29 cellular contexts compared by ENCODE assay signal in the genomic region with DNA sequence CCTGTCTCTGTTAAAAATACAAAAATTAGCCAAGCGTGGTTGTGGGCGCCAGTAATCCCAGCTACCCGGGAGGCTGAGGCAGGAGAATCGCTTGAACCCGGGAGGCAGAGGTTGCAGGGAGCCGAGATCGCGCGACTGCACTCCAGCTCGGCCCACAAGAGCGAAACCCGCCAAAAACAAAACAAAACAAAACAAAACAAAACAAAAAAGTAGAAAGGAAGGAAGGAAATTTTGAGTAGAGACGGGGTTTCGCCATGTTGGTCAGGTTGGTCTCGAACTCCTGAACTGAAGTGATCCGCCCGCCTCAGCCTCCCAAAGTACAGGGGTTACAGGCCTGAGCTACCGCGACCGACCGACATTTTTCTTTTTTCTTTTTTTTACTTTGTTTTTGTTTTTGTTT. TPM values are rescaled to one million over a fixed set of nuclear protein-coding genes. Genes with fewer than 3 reads are reported as not detected.
"Had no signal": no experiment of that assay in that cellular context is flagged by ENCODE, and none has a peak within 500 bp of the region (broad histone marks: within the 10 kb centered on the region; RNA-seq: fewer than 3 reads in every experiment).

No MANE protein-coding gene starts in this region.

- H3K4me1 Mint-ChIP-seq: stimulated activated effector memory CD8-positive, alpha-beta T cell treated with anti-CD3 and anti-CD28 coated beads, Interleukin-12 subunit alpha, Interleukin-12 subunit beta, amount 100 ng/mL, for 72 hours; stimulated activated memory B cell treated with anti-CD40 and anti-IgM and Interleukin-4, amounts not matched to agents 10 μg/mL and 1 μg/mL and 100 μg/mL, for 72 hours; stimulated activated naive B cell treated with anti-CD40 and anti-IgM and Interleukin-4, amounts not matched to agents 10 μg/mL and 1 μg/mL and 100 μg/mL, for 72 hours had no signal

- H3K9me3 ChIP-seq: suprapubic skin, thoracic aorta, thyroid gland, upper lobe of right lung, uterus, vagina had no signal

- FAIRE-seq: urothelium cell line had no signal

- H3K27ac ChIP-seq: stomach, suprapubic skin, thoracic aorta, thyroid gland, tibial artery, tibial nerve, transverse colon, upper lobe of left lung, upper lobe of right lung, uterus, vagina had no signal

- H3K36me3 Mint-ChIP-seq: stimulated activated memory B cell treated with anti-CD40 and anti-IgM and Interleukin-4, amounts not matched to agents 10 μg/mL and 1 μg/mL and 100 μg/mL, for 72 hours; type B pancreatic cell had no signal

- ATAC-seq: stimulated activated effector memory CD8-positive, alpha-beta T cell treated with anti-CD3 and anti-CD28 coated beads, Interleukin-12 subunit alpha, Interleukin-12 subunit beta, amount 100 ng/mL, for 72 hours; stimulated activated memory B cell treated with anti-CD40 and anti-IgM and Interleukin-4, amounts not matched to agents 10 μg/mL and 1 μg/mL and 100 μg/mL, for 72 hours; stimulated activated naive B cell treated with anti-CD40 and anti-IgM and Interleukin-4, amounts not matched to agents 10 μg/mL and 1 μg/mL and 100 μg/mL, for 72 hours; stimulated activated naive CD8-positive, alpha-beta T cell treated with anti-CD3 and anti-CD28 coated beads, Interleukin-15, amount 100 ng/mL, for 72 hours; stimulated activated naive CD8-positive, alpha-beta T cell treated with anti-CD3 and anti-CD28 coated beads, Interleukin-15, Interleukin-2, amounts not matched to agents 100 U/mL and 50 U/mL, for 24 hours; upper lobe of right lung had no signal

- H3K27me3 ChIP-seq: vagina had no signal

- H3K36me3 ChIP-seq: stomach, suprapubic skin, thoracic aorta, thyroid gland, tibial artery, tibial nerve, transverse colon, upper lobe of left lung, upper lobe of right lung, uterus, vagina had no signal

- H3K4me1 ChIP-seq: suprapubic skin, thyroid gland, tibial artery, transverse colon, upper lobe of left lung, upper lobe of right lung, uterus, vagina had no signal

- H3K4me3 Mint-ChIP-seq: stimulated activated effector memory CD8-positive, alpha-beta T cell treated with anti-CD3 and anti-CD28 coated beads, Interleukin-12 subunit alpha, Interleukin-12 subunit beta, amount 100 ng/mL, for 72 hours; stimulated activated memory B cell treated with anti-CD40 and anti-IgM and Interleukin-4, amounts not matched to agents 10 μg/mL and 1 μg/mL and 100 μg/mL, for 72 hours; stimulated activated naive B cell treated with anti-CD40 and anti-IgM and Interleukin-4, amounts not matched to agents 10 μg/mL and 1 μg/mL and 100 μg/mL, for 72 hours; stimulated activated naive CD8-positive, alpha-beta T cell treated with anti-CD3 and anti-CD28 coated beads, Interleukin-15, amount 100 ng/mL, for 72 hours; stimulated activated naive CD8-positive, alpha-beta T cell treated with anti-CD3 and anti-CD28 coated beads, Interleukin-15, Interleukin-2, amounts not matched to agents 100 ng/mL and 50 ng/mL, for 24 hours had no signal

- H3K9me3 Mint-ChIP-seq: type B pancreatic cell had no signal

- H3K4me3 ChIP-seq: stomach, suprapubic skin, thoracic aorta, thyroid gland, tibial artery, tibial nerve, transverse colon, upper lobe of left lung, upper lobe of right lung, uterus, vagina had no signal

- DNase-seq: stimulated activated CD4-positive, alpha-beta T cell treated with anti-CD3 and anti-CD28 coated beads, Interleukin-2, amount 100 ng/mL, for 48 hours; stimulated activated CD4-positive, alpha-beta T cell treated with anti-CD3 and anti-CD28 coated beads, Interleukin-4, amount 100 ng/mL, for 1 hour; stimulated activated CD4-positive, alpha-beta T cell treated with anti-CD3 and anti-CD28 coated beads, Interleukin-4, amount 100 ng/mL, for 24 hours; stimulated activated CD4-positive, alpha-beta T cell treated with anti-CD3 and anti-CD28 coated beads, Interleukin-4, amount 100 ng/mL, for 4 hours; stimulated activated CD8-positive, alpha-beta memory T cell treated with anti-CD3 and anti-CD28 coated beads, Interleukin-4, amount 100 ng/mL, for 48 hours; stimulated activated naive B cell treated with anti-CD40 and anti-IgM and Interleukin-4, amounts not matched to agents 10 μg/mL and 1 μg/mL and 100 μg/mL, for 72 hours; stimulated activated naive CD4-positive, alpha-beta T cell; stimulated activated naive CD4-positive, alpha-beta T cell treated with Interleukin-2 at 50 U/mL for 16 hours; stimulated activated naive CD8-positive, alpha-beta T cell treated with anti-CD3 and anti-CD28 coated beads, Interleukin-15, amount 100 ng/mL, for 72 hours; stimulated activated naive CD8-positive, alpha-beta T cell treated with anti-CD3 and anti-CD28 coated beads, Interleukin-15, Interleukin-2, amounts not matched to agents 100 U/mL and 50 U/mL, for 24 hours; stomach; substantia nigra; thyroid gland; tibial artery; transverse colon; trophoblast cell; upper lobe of left lung; upper lobe of right lung; uterus had no signal

- H3K27ac Mint-ChIP-seq: stimulated activated effector memory CD8-positive, alpha-beta T cell treated with anti-CD3 and anti-CD28 coated beads, Interleukin-12 subunit alpha, Interleukin-12 subunit beta, amount 100 ng/mL, for 72 hours; stimulated activated memory B cell treated with anti-CD40 and anti-IgM and Interleukin-4, amounts not matched to agents 10 μg/mL and 1 μg/mL and 100 μg/mL, for 72 hours; stimulated activated naive B cell treated with anti-CD40 and anti-IgM and Interleukin-4, amounts not matched to agents 10 μg/mL and 1 μg/mL and 100 μg/mL, for 72 hours; stimulated activated naive CD8-positive, alpha-beta T cell treated with anti-CD3 and anti-CD28 coated beads, Interleukin-15, amount 100 ng/mL, for 72 hours; stimulated activated naive CD8-positive, alpha-beta T cell treated with anti-CD3 and anti-CD28 coated beads, Interleukin-15, Interleukin-2, amounts not matched to agents 100 ng/mL and 50 ng/mL, for 24 hours; type B pancreatic cell had no signal

RNA-seq across cellular contexts. Expression of gene PRSS16, which starts 30.6 kb away (rescaled TPM):
- total RNA-seq: temporal lobe, thoracic aorta, tibial nerve had no signal
